Comparison of ENCODE assay signal across 29 cellular contexts in genomic region chr3:133773732-133774131, GRCh38. TPM values are rescaled to one million over a fixed set of nuclear protein-coding genes. Genes with fewer than 3 reads are reported as not detected.
"Had no signal": no experiment of that assay in that cellular context is flagged by ENCODE, and none has a peak within 500 bp of the region (broad histone marks: within the 10 kb centered on the region; RNA-seq: fewer than 3 reads in every experiment).

No MANE protein-coding gene starts in this region.

- H3K9me3 ChIP-seq: colonic mucosa, esophagus muscularis mucosa, esophagus squamous epithelium, gastrocnemius medialis, gastroesophageal sphincter, heart left ventricle, heart right ventricle had no signal

- H3K27me3 ChIP-seq: colonic mucosa, dorsolateral prefrontal cortex, esophagus muscularis mucosa, esophagus squamous epithelium, gastrocnemius medialis, gastroesophageal sphincter had no signal

- ATAC-seq: effector memory CD8-positive, alpha-beta T cell; esophagus mucosa; foreskin keratinocyte; gastrocnemius medialis; gastroesophageal sphincter; heart left ventricle; heart right ventricle had no signal

- FAIRE-seq: colon, endometrium, endothelial cell of umbilical vein, frontal cortex had no signal

- H3K4me3 Mint-ChIP-seq: dendritic cell treated with granulocyte-macrophage colony-stimulating factor and Interleukin-4, amounts not matched to agents 40 ng/mL and 50 ng/mL, for 4 days; effector memory CD8-positive, alpha-beta T cell; endodermal cell had no signal

- H3K4me3 ChIP-seq: colonic mucosa, coronary artery, dorsolateral prefrontal cortex, esophagus muscularis mucosa, esophagus squamous epithelium, gastrocnemius medialis, gastroesophageal sphincter, heart left ventricle, heart right ventricle had no signal

- H3K4me1 ChIP-seq: colonic mucosa, esophagus muscularis mucosa, foreskin keratinocyte, gastrocnemius medialis, gastroesophageal sphincter, heart left ventricle, heart right ventricle had no signal

- DNase-seq: colonic mucosa; cortex of kidney; dermis blood vessel endothelial cell; dorsolateral prefrontal cortex; effector CD4-positive, alpha-beta T cell; effector CD8-positive, alpha-beta T cell; effector memory CD4-positive, alpha-beta T cell; effector memory CD8-positive, alpha-beta T cell; endodermal cell; erythroblast; esophagus squamous epithelium; foreskin fibroblast; foreskin keratinocyte; gastrocnemius medialis; glutamatergic neuron; head of caudate nucleus; heart left ventricle; heart right ventricle had no signal

- H3K36me3 ChIP-seq: colonic mucosa, esophagus muscularis mucosa, gastrocnemius medialis, gastroesophageal sphincter, heart left ventricle, heart right ventricle had no signal

- H3K27ac Mint-ChIP-seq: dendritic cell treated with granulocyte-macrophage colony-stimulating factor and Interleukin-4, amounts not matched to agents 40 ng/mL and 50 ng/mL, for 4 days; effector memory CD8-positive, alpha-beta T cell; endodermal cell had no signal

- H3K27ac ChIP-seq: colonic mucosa, coronary artery, dorsolateral prefrontal cortex, epithelial cell of prostate, esophagus muscularis mucosa, esophagus squamous epithelium, foreskin keratinocyte, gastrocnemius medialis, gastroesophageal sphincter, heart left ventricle, heart right ventricle had no signal

- H3K4me1 Mint-ChIP-seq: endodermal cell had no signal

- H3K9me3 Mint-ChIP-seq: dendritic cell treated with granulocyte-macrophage colony-stimulating factor and Interleukin-4, amounts not matched to agents 40 ng/mL and 50 ng/mL, for 4 days; effector memory CD8-positive, alpha-beta T cell; endodermal cell had no signal

RNA-seq across cellular contexts. Expression of gene TF, which starts 27.5 kb away (rescaled TPM):
- total RNA-seq: fibroblast of villous mesenchyme had no signal
